In the genomic region with DNA sequence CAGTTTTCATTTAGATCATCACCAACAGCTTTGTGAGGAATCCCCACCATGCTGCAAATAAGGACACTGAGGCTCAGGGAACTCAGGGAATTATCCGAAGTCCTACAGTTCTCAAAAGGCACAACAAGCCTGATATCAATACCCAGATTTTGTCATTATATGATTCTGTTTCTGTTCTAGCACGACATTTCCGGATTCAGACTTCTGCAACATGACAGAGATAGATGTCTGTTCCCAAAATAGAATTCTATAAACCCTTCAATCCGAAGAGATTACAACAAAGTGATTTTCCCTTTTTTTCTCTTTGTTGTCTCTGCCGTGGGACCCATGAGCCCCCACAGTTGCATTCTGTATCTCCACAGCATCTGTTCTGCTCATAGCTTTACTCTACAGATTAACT, we compare ENCODE assay signal across 11 cellular contexts.
DNase-seq lines count a peak whose midpoint lies in the region; ATAC-seq and TF ChIP-seq lines count a peak whose summit lies in the region.
"Had no signal": no experiment of that assay in that cellular context is flagged by ENCODE, and none has a peak within 500 bp of the region (broad histone marks: within the 10 kb centered on the region; RNA-seq: fewer than 3 reads in every experiment).

No MANE protein-coding gene starts in this region.

- H3K4me3 ChIP-seq in GM06990 (replicated peaks; ENCODE audit: low read depth, low read length) (peak overlapping the region; percentile 42; the same call in 1 of the 2 replicates), esophagus squamous epithelium (no peak overlapping the region), brain microvascular endothelial cell (ENCODE audit: low read depth, low read length) (no peak overlapping the region)
- no peak overlapping the region for H3K4me3 ChIP-seq in effector memory CD4-positive, alpha-beta T cell (ENCODE audit: insufficient read depth, low read depth, low read length, poor library complexity, severe bottlenecking)

- WGBS in esophagus squamous epithelium, 2 donors = 41 to 46% methylated on average over 5 of the region's 5 CpGs

- no peaks in the 10 kb centered on the region for H3K36me3 ChIP-seq in GM06990 (ENCODE audit: control insufficient read depth, insufficient read depth, low read length)
- H3K36me3 ChIP-seq in esophagus squamous epithelium = no peaks in the 10 kb centered on the region
- no peaks in the 10 kb centered on the region for H3K36me3 ChIP-seq in brain microvascular endothelial cell (replicated peaks)
- no peaks in the 10 kb centered on the region for H3K36me3 ChIP-seq in effector memory CD4-positive, alpha-beta T cell (ENCODE audit: control insufficient read depth, insufficient read depth, low read length)

- ATAC-seq in GM19395 (IDR thresholded peaks at IDR 0.05; ENCODE audit: unreplicated experiment) = peak; percentile 41
- ATAC-seq in HG03378 (IDR thresholded peaks at IDR 0.05; ENCODE audit: unreplicated experiment) = peak; percentile 30
- ATAC-seq: left lobe of liver had no signal

- peaks cover 0 to 49% (median 11%) of the 10 kb centered on the region in 3 donors for H3K4me1 ChIP-seq in esophagus squamous epithelium
- H3K4me1 ChIP-seq in effector memory CD4-positive, alpha-beta T cell (ENCODE audit: control insufficient read depth, insufficient read depth, low read length, poor library complexity, severe bottlenecking) = peaks cover 21% of the 10 kb centered on the region

- peak overlapping the region; percentile 31 to 74 (median 51) for H3K27ac ChIP-seq in esophagus squamous epithelium
- H3K27ac ChIP-seq in brain microvascular endothelial cell = no peak overlapping the region
- H3K27ac ChIP-seq in effector memory CD4-positive, alpha-beta T cell (ENCODE audit: insufficient read depth, low read length, poor library complexity, severe bottlenecking) = no peak overlapping the region

- in situ Hi-C loops in brain microvascular endothelial cell (cut with HindIII; ENCODE audit: low pct_ligation_motif_present, low sequenced_read_pairs) = no loop called here

- no peak for DNase-seq in GM06990 (ENCODE audit: extremely low read depth, insufficient read length)
- no peak for DNase-seq in esophagus squamous epithelium (lab: John Stamatoyannopoulos, UW)
- no peak for DNase-seq in brain microvascular endothelial cell
- no peak for DNase-seq in NCI-H1105 treated with DMSO at 0.1 percent for 48 hours (lab: John Stamatoyannopoulos, UW)
- no peak for DNase-seq in GM03348 (ENCODE audit: low spot score)
- DNase-seq in effector memory CD4-positive, alpha-beta T cell = no peak
- DNase-seq: NCI-H345, SK-N-SH had no signal

- H3K9me3 ChIP-seq in esophagus squamous epithelium = no peaks in the 10 kb centered on the region
- H3K9me3 ChIP-seq in effector memory CD4-positive, alpha-beta T cell (ENCODE audit: control insufficient read depth, low read length) = no peaks in the 10 kb centered on the region
- H3K9me3 ChIP-seq: SK-N-SH had no signal

- no peaks in the 10 kb centered on the region for H3K27me3 ChIP-seq in GM06990 (replicated peaks; ENCODE audit: control insufficient read depth, insufficient read depth, low read length)
- no peaks in the 10 kb centered on the region for H3K27me3 ChIP-seq in esophagus squamous epithelium
- H3K27me3 ChIP-seq in brain microvascular endothelial cell (replicated peaks) = no peaks in the 10 kb centered on the region
- H3K27me3 ChIP-seq in effector memory CD4-positive, alpha-beta T cell (replicated peaks; ENCODE audit: control insufficient read depth, insufficient read depth, low read length, poor library complexity, severe bottlenecking) = no peaks in the 10 kb centered on the region

- no peak for TF ChIP-seq CTCF in GM06990 (IDR thresholded peaks at IDR 0.05; ENCODE audit: insufficient read depth, low read length, poor library complexity, severe bottlenecking)
- no peak for TF ChIP-seq CTCF in esophagus squamous epithelium (IDR thresholded peaks at IDR 0.05)
- no peak for TF ChIP-seq CTCF in brain microvascular endothelial cell (IDR thresholded peaks at IDR 0.05; ENCODE audit: low read depth, low read length, missing control alignments)

- TF ChIP-seq POLR2A in esophagus squamous epithelium (IDR thresholded peaks at IDR 0.05) = no peak

- intact Hi-C loops in esophagus squamous epithelium (cut with DNase I) = no loop called here

Comparison
In these comparisons a context has a peak if more than half of its experiments do, and no peak if none do; other contexts are left out.
1. H3K27ac ChIP-seq: peak in esophagus squamous epithelium (4 of 4); none in brain microvascular endothelial cell (single experiment) and effector memory CD4-positive, alpha-beta T cell (single experiment).